ENCODE assay signal across 11 cellular contexts in the genomic region with DNA sequence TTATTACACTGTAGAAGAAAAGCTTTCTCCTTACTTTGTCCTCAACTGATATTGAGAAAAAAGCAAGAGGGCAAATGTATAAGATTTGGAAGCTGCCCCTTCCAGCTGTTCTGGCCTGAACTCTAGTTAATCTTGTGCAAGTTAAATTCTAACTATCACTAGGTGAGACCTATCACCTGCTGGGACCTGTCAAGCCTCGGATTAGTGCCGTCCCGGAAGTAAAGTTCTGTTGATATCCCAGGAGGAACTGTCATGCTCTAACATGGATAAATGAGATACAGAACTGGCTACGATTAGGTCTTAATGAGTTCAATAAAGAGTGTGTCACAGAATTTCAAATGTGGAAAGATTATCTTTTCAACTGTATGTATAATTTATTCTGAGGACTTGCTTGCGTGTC.
DNase-seq lines count a peak whose midpoint lies in the region; ATAC-seq and TF ChIP-seq lines count a peak whose summit lies in the region.
"Had no signal": no experiment of that assay in that cellular context is flagged by ENCODE, and none has a peak within 500 bp of the region (broad histone marks: within the 10 kb centered on the region; RNA-seq: fewer than 3 reads in every experiment).

No MANE protein-coding gene starts in this region.

- no peak for DNase-seq in GM12865 (ENCODE audit: low read depth)
- no peak for DNase-seq in activated T-cell treated with anti-CD3 and anti-CD28 coated beads, Interleukin-2, amount 50 U/mL, for 1 hour
- DNase-seq in head of caudate nucleus = no peak
- DNase-seq in germinal center (ENCODE audit: low spot score) = no peak
- DNase-seq: NCI-H1105, SHP77 treated with DMSO at 0.1 percent for 48 hours had no signal

- H3K4me3 ChIP-seq in GM12865 (ENCODE audit: low read depth, low read length) (peak overlapping the region; percentile 86), iPS-11a (ENCODE audit: low read depth, low read length) (peak overlapping the region; percentile 79), skin epidermis (peak overlapping the region; percentile 50 to 74 (median 59))

- TF ChIP-seq CTCF in GM12865 (IDR thresholded peaks at IDR 0.05; ENCODE audit: insufficient read depth, low read depth, low read length, missing control alignments) (no peak), VCaP (conservative IDR thresholded peaks at IDR 0.05) (no peak)

- no peak for ATAC-seq in HG02588 (IDR thresholded peaks at IDR 0.05; ENCODE audit: unreplicated experiment)
- ATAC-seq: sciatic nerve had no signal

- intact Hi-C loops in head of caudate nucleus (cut with DNase I) = no loop called here

- H3K27ac ChIP-seq in VCaP (peak overlapping the region; percentile 79), skin epidermis (peak overlapping the region in 19 of 21 experiments; percentile 56 to 93 (median 85))
